ENCODE assay signal across 8 cellular contexts in the genomic region with DNA sequence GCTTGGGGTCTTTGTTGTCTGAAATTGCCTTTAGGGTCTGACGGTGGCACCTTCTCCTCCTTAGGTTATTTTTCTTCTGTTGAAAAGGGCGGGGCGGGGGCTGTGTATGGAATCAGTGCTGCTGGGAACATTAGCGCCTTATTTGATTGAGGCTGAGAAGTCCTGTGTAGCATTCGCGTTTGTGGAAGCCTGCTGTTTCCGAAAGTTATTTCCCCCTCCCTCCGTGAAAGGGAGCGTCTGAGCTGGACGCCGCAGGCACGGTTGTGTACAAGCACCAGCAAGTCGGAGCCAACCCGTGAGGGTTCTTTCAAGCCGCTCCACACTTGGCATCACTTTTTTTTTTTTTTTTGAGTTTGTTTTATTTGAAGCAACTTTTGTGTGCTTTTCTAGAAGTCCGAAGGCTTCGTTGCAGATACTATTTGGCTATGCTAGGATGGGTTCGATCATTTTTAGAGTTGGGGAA. TPM values are rescaled to one million over a fixed set of nuclear protein-coding genes. Genes with fewer than 3 reads are reported as not detected.
DNase-seq lines count a peak whose midpoint lies in the region; ATAC-seq lines count a peak whose summit lies in the region.

No MANE protein-coding gene starts in this region.

- H3K4me3 Mint-ChIP-seq in activated CD4-positive, alpha-beta memory T cell treated with anti-CD3 and anti-CD28 coated beads for 36 hours = peak overlapping the region; percentile 89
- peak overlapping the region; percentile 90 for H3K4me3 Mint-ChIP-seq in stimulated activated effector memory CD8-positive, alpha-beta T cell treated with anti-CD3 and anti-CD28 coated beads, Interleukin-12 subunit alpha, Interleukin-12 subunit beta, amount 100 ng/mL, for 72 hours

- intact Hi-C loops in activated CD4-positive, alpha-beta memory T cell treated with anti-CD3 and anti-CD28 coated beads for 36 hours (cut with micrococcal nuclease) = loop anchor here (1.0 to 10.0 kb wide), 8 partner anchors 10 to 441 kb away; a partner anchor contains a TSS

- no CpG with 5 or more reads among the region's 18 CpGs for WGBS in mesendoderm (ENCODE audit: extremely low coverage, insufficient coverage, low lambda C conversion rate)

- peaks cover 3% of the 10 kb centered on the region for H3K36me3 Mint-ChIP-seq in activated CD4-positive, alpha-beta memory T cell treated with anti-CD3 and anti-CD28 coated beads for 36 hours
- peaks cover 12% of the 10 kb centered on the region for H3K36me3 Mint-ChIP-seq in stimulated activated effector memory CD8-positive, alpha-beta T cell treated with anti-CD3 and anti-CD28 coated beads, Interleukin-12 subunit alpha, Interleukin-12 subunit beta, amount 100 ng/mL, for 72 hours

- H3K9ac ChIP-seq in mesendoderm (ENCODE audit: low read length) = peak overlapping the region; percentile 79

- H3K79me1 ChIP-seq in mesendoderm (ENCODE audit: low read length) = peaks cover 9% of the 10 kb centered on the region

- H3K4me2 ChIP-seq in mesendoderm (ENCODE audit: low read length) = peak overlapping the region; percentile 81

- H2AK5ac ChIP-seq in mesendoderm (ENCODE audit: low read length) = no peak overlapping the region

- H3K4me3 ChIP-seq in mesendoderm (ENCODE audit: low read length) = peak overlapping the region; percentile 19

- H2BK15ac ChIP-seq in mesendoderm (replicated peaks; ENCODE audit: low read depth) = no peak overlapping the region

- no peak overlapping the region for H2BK5ac ChIP-seq in mesendoderm (ENCODE audit: low read length)

- no peak overlapping the region for H4K5ac ChIP-seq in mesendoderm (ENCODE audit: low read length)

- H3K36me3 ChIP-seq in mesendoderm (ENCODE audit: control insufficient read depth, insufficient read depth, low read length) = no peaks in the 10 kb centered on the region

- peaks cover 4% of the 10 kb centered on the region for H3K27me3 ChIP-seq in mesendoderm (ENCODE audit: insufficient read depth, low read length, poor library complexity)

- peaks cover 3% of the 10 kb centered on the region for H3K79me2 ChIP-seq in mesendoderm (ENCODE audit: control insufficient read depth, insufficient read depth, low read length)

- H3K56ac ChIP-seq in mesendoderm (ENCODE audit: low read length) = peak overlapping the region; percentile 86

- peak; percentile 32 for ATAC-seq in HG02571 (IDR thresholded peaks at IDR 0.05; ENCODE audit: unreplicated experiment)
- ATAC-seq in stimulated activated effector memory CD8-positive, alpha-beta T cell treated with anti-CD3 and anti-CD28 coated beads, Interleukin-12 subunit alpha, Interleukin-12 subunit beta, amount 100 ng/mL, for 72 hours = peak; percentile 49

- no peak overlapping the region for H3K27ac ChIP-seq in mesendoderm (ENCODE audit: low read depth, low read length)

- H4K8ac ChIP-seq in mesendoderm (ENCODE audit: low read depth, low read length) = no peak overlapping the region

- H3K23ac ChIP-seq in mesendoderm (ENCODE audit: low read length) = no peak overlapping the region

- H3K4me1 ChIP-seq in mesendoderm (ENCODE audit: control insufficient read depth, low read depth, low read length) = peaks cover 2% of the 10 kb centered on the region

- H3K27ac Mint-ChIP-seq in activated CD4-positive, alpha-beta memory T cell treated with anti-CD3 and anti-CD28 coated beads for 36 hours = peak overlapping the region; percentile 86
- peak overlapping the region; percentile 92 for H3K27ac Mint-ChIP-seq in stimulated activated effector memory CD8-positive, alpha-beta T cell treated with anti-CD3 and anti-CD28 coated beads, Interleukin-12 subunit alpha, Interleukin-12 subunit beta, amount 100 ng/mL, for 72 hours

- CTCF ChIA-PET in activated CD4-positive, alpha-beta memory T cell treated with anti-CD3 and anti-CD28 coated beads for 36 hours (lab: Charles Lee) = interaction anchor here (0.7 to 1.9 kb wide), 5 partner anchors 10 to 415 kb away, joined by 3 to 11 read pairs (median 3); no protein-coding TSS in a partner anchor

- DNase-seq in ELR (ENCODE audit: low read depth) = peak; percentile 80
- peak; percentile 44 for DNase-seq in NCI-H226
- peak; percentile 66 for DNase-seq in activated CD4-positive, alpha-beta memory T cell treated with anti-CD3 and anti-CD28 coated beads for 36 hours
- peak; percentile 60 for DNase-seq in ecto neural progenitor cell (ENCODE audit: low spot score)
- peak; percentile 47 for DNase-seq in mesendoderm
- DNase-seq in stimulated activated effector memory CD8-positive, alpha-beta T cell treated with anti-CD3 and anti-CD28 coated beads, Interleukin-12 subunit alpha, Interleukin-12 subunit beta, amount 100 ng/mL, for 72 hours (ENCODE audit: low spot score in 2 of 2) = peak; percentile 23 to 67
- no peak for DNase-seq in GDM1 (lab: John Stamatoyannopoulos, UW)

- peak overlapping the region; percentile 70 for H2BK120ac ChIP-seq in mesendoderm (ENCODE audit: low read depth, low read length)

- H3K4ac ChIP-seq in mesendoderm (ENCODE audit: low read depth, low read length) = peak overlapping the region; percentile 85

- POLR2A ChIA-PET in activated CD4-positive, alpha-beta memory T cell treated with anti-CD3 and anti-CD28 coated beads for 36 hours (lab: Charles Lee) = interaction anchor here (1.4 to 2.9 kb wide), 3 partner anchors 10 to 79 kb away, joined by 4 to 11 read pairs (median 10); no protein-coding TSS in a partner anchor

- peaks cover 39% of the 10 kb centered on the region for H3K4me1 Mint-ChIP-seq in activated CD4-positive, alpha-beta memory T cell treated with anti-CD3 and anti-CD28 coated beads for 36 hours (ENCODE audit: low read depth)
- peaks cover 41% of the 10 kb centered on the region for H3K4me1 Mint-ChIP-seq in stimulated activated effector memory CD8-positive, alpha-beta T cell treated with anti-CD3 and anti-CD28 coated beads, Interleukin-12 subunit alpha, Interleukin-12 subunit beta, amount 100 ng/mL, for 72 hours

- no peaks in the 10 kb centered on the region for H3K9me3 Mint-ChIP-seq in activated CD4-positive, alpha-beta memory T cell treated with anti-CD3 and anti-CD28 coated beads for 36 hours
- H3K9me3 Mint-ChIP-seq in stimulated activated effector memory CD8-positive, alpha-beta T cell treated with anti-CD3 and anti-CD28 coated beads, Interleukin-12 subunit alpha, Interleukin-12 subunit beta, amount 100 ng/mL, for 72 hours = no peaks in the 10 kb centered on the region

- H3K18ac ChIP-seq in mesendoderm (ENCODE audit: low read length) = peak overlapping the region; percentile 98

- H3K27me3 Mint-ChIP-seq in activated CD4-positive, alpha-beta memory T cell treated with anti-CD3 and anti-CD28 coated beads for 36 hours = no peaks in the 10 kb centered on the region

RNA-seq across cellular contexts. Expression of a gene that starts 1.1 kb away (rescaled TPM):
- 10 to 100 TPM; 27.6 to 27.7 TPM for total RNA-seq in activated CD4-positive, alpha-beta memory T cell treated with anti-CD3 and anti-CD28 coated beads for 36 hours
- polyA plus RNA-seq in mesendoderm (2013, experiment 1 of 2) = 8.7 TPM
- polyA plus RNA-seq in mesendoderm (2013, experiment 2 of 2) = 8.3 TPM
